Comparison of ENCODE assay signal across 26 cellular contexts in the genomic region with DNA sequence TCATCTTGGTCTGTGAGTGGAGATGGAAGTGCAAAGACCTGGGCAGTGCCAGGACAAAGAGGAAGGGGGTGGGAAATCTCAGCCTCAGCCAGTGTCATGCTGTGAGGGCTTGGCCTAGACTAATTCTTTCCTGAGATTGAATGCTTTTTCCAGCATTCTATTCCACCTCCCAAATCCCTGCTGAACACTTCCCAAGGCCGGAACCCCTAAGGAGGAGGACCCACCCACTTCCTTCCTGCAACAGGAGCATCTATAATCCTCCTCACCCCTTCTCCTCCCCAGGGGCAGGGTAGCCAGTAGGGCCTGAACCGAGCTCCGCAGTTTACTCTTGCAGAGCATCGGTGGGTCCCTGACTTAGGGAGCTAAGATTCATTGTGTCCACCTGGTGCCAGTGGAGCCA. TPM values are rescaled to one million over a fixed set of nuclear protein-coding genes. Genes with fewer than 3 reads are reported as not detected.
DNase-seq lines count a peak whose midpoint lies in the region; FAIRE-seq and TF ChIP-seq lines count a peak whose summit lies in the region.
"Had no signal": no experiment of that assay in that cellular context is flagged by ENCODE, and none has a peak within 500 bp of the region (broad histone marks: within the 10 kb centered on the region; RNA-seq: fewer than 3 reads in every experiment).

No MANE protein-coding gene starts in this region.

- H3K79me1 ChIP-seq in H1 (ENCODE audit: low read depth, low read length), result no peaks in the 10 kb centered on the region
- H3K79me1 ChIP-seq in neuronal stem cell (ENCODE audit: low read depth, low read length), result peaks cover 2% of the 10 kb centered on the region

- peaks cover 13% of the 10 kb centered on the region for H3K4me1 Mint-ChIP-seq in endothelial cell (ENCODE audit: unreplicated experiment)

- H3K27ac ChIP-seq in left ventricle myocardium inferior (replicated peaks) (no peak overlapping the region), H1 (ENCODE audit: low read depth, low read length) (no peak overlapping the region), neuronal stem cell (replicated peaks; ENCODE audit: low read length) (peak overlapping the region; percentile 18)
- H3K27ac ChIP-seq: 22Rv1, A549, HL-60 had no signal

- H2BK20ac ChIP-seq in H1 (ENCODE audit: low read length), result no peak overlapping the region

- H2BK12ac ChIP-seq in H1 (ENCODE audit: low read depth, low read length) (no peak overlapping the region), neuronal stem cell (ENCODE audit: low read length) (no peak overlapping the region)

- H3K14ac ChIP-seq in H1 (ENCODE audit: insufficient read length) (no peak overlapping the region), neuronal stem cell (ENCODE audit: low read length) (no peak overlapping the region)

- H3K18ac ChIP-seq in H1 (ENCODE audit: extremely low read depth, low read length) (no peak overlapping the region), neuronal stem cell (ENCODE audit: low read length) (peak overlapping the region; percentile 22)

- TF ChIP-seq POLR2A in H1 (IDR thresholded peaks at IDR 0.05; ENCODE audit: control extremely low read depth in 1 of 2, low read depth in 2 of 2, low read length in 2 of 2) (no peak), GM12891 (IDR thresholded peaks at IDR 0.05; ENCODE audit: low read depth, low read length) (no peak)

- peaks cover 16% of the 10 kb centered on the region for H3K23me2 ChIP-seq in H1 (ENCODE audit: low read depth, low read length)

- no peak overlapping the region for H3K56ac ChIP-seq in H1 (replicated peaks; ENCODE audit: insufficient read length, low read depth, low read length)

- H3K36me3 Mint-ChIP-seq in endothelial cell (ENCODE audit: low read depth, unreplicated experiment), result no peaks in the 10 kb centered on the region
- H3K36me3 Mint-ChIP-seq: CD4-positive, CD25-positive, alpha-beta regulatory T cell; CD8-positive, alpha-beta memory T cell had no signal

- 82% methylated on average over 4 of the region's 4 CpGs; no CpG with 5 or more reads in 1 of the 2 experiments for WGBS in H1 (ENCODE audit: extremely low coverage in 1 of 2, insufficient coverage in 1 of 2, insufficient read length in 1 of 2, insufficient replicate concordance in 2 of 2, low coverage in 1 of 2, low lambda C conversion rate in 2 of 2, missing lambda C conversion rate in 1 of 2), 2 experiments
- WGBS in neuronal stem cell (ENCODE audit: extremely low coverage in 2 of 2, insufficient read length in 2 of 2, insufficient replicate concordance in 1 of 2), 2 donors, result no CpG with 5 or more reads among the region's 4 CpGs

- no peak overlapping the region for H3K9ac ChIP-seq in H1 (replicated peaks in 1 of 4; ENCODE audit: extremely low read depth in 1 of 4, low read depth in 3 of 4, low read length in 3 of 4)
- H3K9ac ChIP-seq in neuronal stem cell (ENCODE audit: low read depth, low read length, poor library complexity), result peak overlapping the region; percentile 15

- no peak for TF ChIP-seq CTCF in left ventricle myocardium inferior (IDR thresholded peaks at IDR 0.05; ENCODE audit: borderline replicate concordance)
- no peak for TF ChIP-seq CTCF in H1 (IDR thresholded peaks at IDR 0.05; ENCODE audit: control extremely low read depth in 1 of 3, insufficient read depth in 1 of 3, low read depth in 1 of 3, low read length in 3 of 3)
- TF ChIP-seq CTCF in endothelial cell (IDR thresholded peaks at IDR 0.05; ENCODE audit: unreplicated experiment), result no peak

- H2BK5ac ChIP-seq in H1 (ENCODE audit: low read depth, low read length) (no peak overlapping the region), neuronal stem cell (ENCODE audit: low read length) (no peak overlapping the region)

- TF ChIP-seq EP300 in H1 (IDR thresholded peaks at IDR 0.05; ENCODE audit: borderline replicate concordance in 1 of 2, low read depth in 2 of 2, low read length in 2 of 2), result no peak

- no peak for TF ChIP-seq RAD21 in H1 (IDR thresholded peaks at IDR 0.05 in 1 of 2, conservative IDR thresholded peaks at IDR 0.05 in 1 of 2; ENCODE audit: low read depth in 2 of 2, low read length in 2 of 2)

- H3K9me3 Mint-ChIP-seq in endothelial cell (ENCODE audit: unreplicated experiment), result no peaks in the 10 kb centered on the region
- H3K9me3 Mint-ChIP-seq: CD8-positive, alpha-beta memory T cell; GM23338; HFFc6 had no signal

- peaks cover 14% of the 10 kb centered on the region for H3K27me3 Mint-ChIP-seq in endothelial cell (ENCODE audit: unreplicated experiment)

- no peaks in the 10 kb centered on the region for H3K36me3 ChIP-seq in left ventricle myocardium inferior
- H3K36me3 ChIP-seq in H1 (ENCODE audit: control insufficient read depth in 2 of 4, insufficient read depth in 4 of 4, low read length in 3 of 4), result no peaks in the 10 kb centered on the region
- no peaks in the 10 kb centered on the region for H3K36me3 ChIP-seq in neuronal stem cell (replicated peaks in 1 of 2; ENCODE audit: control insufficient read depth in 2 of 2, insufficient read depth in 2 of 2, low read length in 2 of 2)

- peak; percentile 47 for DNase-seq in cardiac septum (ENCODE audit: low spot score)
- no peak for DNase-seq in left ventricle myocardium inferior
- no peak for DNase-seq in H1 (ENCODE audit: low read depth in 1 of 2, low spot score in 2 of 2)
- no peak for DNase-seq in neuronal stem cell (ENCODE audit: low spot score)
- no peak for DNase-seq in endothelial cell (ENCODE audit: low spot score)
- DNase-seq in GM12891 (ENCODE audit: insufficient read length, low spot score), result no peak
- DNase-seq in SHP77 (lab: John Stamatoyannopoulos, UW), result no peak
- DNase-seq: C1 segment of cervical spinal cord; CD4-positive, CD25-positive, alpha-beta regulatory T cell; CD8-positive, alpha-beta memory T cell; COR-L47; DMS 273 treated with DMSO at 0.1 percent for 48 hours; DMS53; DND-41; EL; H7; HFFc6; IMR-90; KBM-7 had no signal

- H3K4me2 ChIP-seq in H1 (ENCODE audit: insufficient read depth in 1 of 2, low read depth in 2 of 2, low read length in 2 of 2) (no peak overlapping the region), neuronal stem cell (ENCODE audit: insufficient read depth, low read length, poor library complexity, severe bottlenecking) (no peak overlapping the region)
- H3K4me2 ChIP-seq: A549, GM23338 had no signal

- H4K91ac ChIP-seq in H1 (replicated peaks; ENCODE audit: insufficient read length, low read length) (no peak overlapping the region), neuronal stem cell (ENCODE audit: low read depth, low read length, poor library complexity) (no peak overlapping the region)

- H2AFZ ChIP-seq in H1 (ENCODE audit: low read length), result no peak overlapping the region
- peak overlapping the region; percentile 51 for H2AFZ ChIP-seq in neuronal stem cell (ENCODE audit: low read length)
- H2AFZ ChIP-seq: GM23338 had no signal

- POLR2A ChIA-PET in H1 (lab: Charles Lee; ENCODE audit: partially characterized antibody), result interaction anchor here (1.0 to 1.5 kb wide), 2 partner anchors 8 to 84 kb away, joined by 3 read pairs; no protein-coding TSS in a partner anchor

- no peaks in the 10 kb centered on the region for H4K20me1 ChIP-seq in H1 (replicated peaks in 1 of 2; ENCODE audit: control insufficient read depth in 1 of 2, insufficient read depth in 2 of 2, low read length in 2 of 2)

- H2AK5ac ChIP-seq in H1 (ENCODE audit: low read depth, low read length) (no peak overlapping the region), neuronal stem cell (ENCODE audit: low read depth, low read length) (peak overlapping the region; percentile 8)

- no peak overlapping the region for H3K4me3 ChIP-seq in left ventricle myocardium inferior
- no peak overlapping the region for H3K4me3 ChIP-seq in H1 (ENCODE audit: extremely low read depth in 1 of 4, insufficient read depth in 2 of 4, low read depth in 3 of 4, low read length in 4 of 4)
- H3K4me3 ChIP-seq in neuronal stem cell (ENCODE audit: low read length in 2 of 2), result no peak overlapping the region
- H3K4me3 ChIP-seq: A549, GM12878, GM23338 had no signal

- H3K27me3 ChIP-seq in left ventricle myocardium inferior (ENCODE audit: low read depth) (peaks cover 49% of the 10 kb centered on the region), H1 (replicated peaks in 1 of 4; ENCODE audit: control insufficient read depth in 3 of 4, extremely low read depth in 1 of 4, insufficient read depth in 3 of 4, low read length in 3 of 4) (peaks cover 25 to 39% (median 35%) of the 10 kb centered on the region in 4 experiments), neuronal stem cell (ENCODE audit: control insufficient read depth in 3 of 3, insufficient read depth in 3 of 3, low read depth in 1 of 3, low read length in 3 of 3) (peaks cover 19 to 57% (median 36%) of the 10 kb centered on the region in 3 experiments)

- FAIRE-seq in H1 (lab: Jason Lieb, UNC) (no peak), GM12891 (lab: Jason Lieb, UNC) (no peak)
- FAIRE-seq: A549, GM12878 had no signal

- CTCF ChIA-PET in H1 (lab: Charles Lee; ENCODE audit: partially characterized antibody), result interaction anchor here (0.8 to 5.0 kb wide), 8 partner anchors 11 to 245 kb away, joined by 3 to 36 read pairs (median 6); no protein-coding TSS in a partner anchor

- no peak overlapping the region for H3K4ac ChIP-seq in H1 (replicated peaks; ENCODE audit: insufficient read length, low read depth, low read length)
- H3K4ac ChIP-seq in neuronal stem cell (ENCODE audit: low read length), result no peak overlapping the region

- no peak overlapping the region for H3K27ac Mint-ChIP-seq in endothelial cell (ENCODE audit: unreplicated experiment)
- H3K27ac Mint-ChIP-seq: CD4-positive, CD25-positive, alpha-beta regulatory T cell; CD8-positive, alpha-beta memory T cell; GM23338; HFFc6 had no signal

- H3K23ac ChIP-seq in H1 (ENCODE audit: insufficient read length) (no peak overlapping the region), neuronal stem cell (ENCODE audit: low read depth, low read length, poor library complexity) (no peak overlapping the region)

- H4K8ac ChIP-seq in H1 (ENCODE audit: extremely low read depth, insufficient read depth, low read length), result no peak overlapping the region
- H4K8ac ChIP-seq in neuronal stem cell (ENCODE audit: low read depth, low read length), result no peak overlapping the region

- intact Hi-C loops in cardiac septum (cut with DNase I) (no loop called here), left ventricle myocardium inferior (cut with micrococcal nuclease) (no loop called here)

- no peaks in the 10 kb centered on the region for H3K79me2 ChIP-seq in H1 (ENCODE audit: control insufficient read depth in 1 of 2, insufficient read depth in 2 of 2, low read length in 2 of 2)

- no peak overlapping the region for H3K4me3 Mint-ChIP-seq in endothelial cell (ENCODE audit: unreplicated experiment)
- H3K4me3 Mint-ChIP-seq: CD8-positive, alpha-beta memory T cell; GM23338; HFFc6 had no signal

- H2BK120ac ChIP-seq in H1 (replicated peaks; ENCODE audit: low read depth, low read length) (no peak overlapping the region), neuronal stem cell (ENCODE audit: low read depth, low read length) (no peak overlapping the region)

- peaks cover 18% of the 10 kb centered on the region for H3K4me1 ChIP-seq in left ventricle myocardium inferior
- peaks cover 0 to 4% (median 2%) of the 10 kb centered on the region in 4 experiments; a peak in 1 of 7 replicates for H3K4me1 ChIP-seq in H1 (replicated peaks in 1 of 4; ENCODE audit: control insufficient read depth in 3 of 4, insufficient read depth in 4 of 4, low read length in 3 of 4)
- peaks cover 10 to 26% of the 10 kb centered on the region in 2 donors for H3K4me1 ChIP-seq in neuronal stem cell (ENCODE audit: control insufficient read depth in 2 of 2, insufficient read depth in 1 of 2, low read depth in 1 of 2, low read length in 2 of 2)

- H2BK15ac ChIP-seq in H1 (ENCODE audit: low read length) (0 out of 2 replicates have a peak overlapping the region, but pooled peaks have one; percentile 16), neuronal stem cell (ENCODE audit: low read length) (no peak overlapping the region)

- H3K9me3 ChIP-seq in left ventricle myocardium inferior (replicated peaks), result no peaks in the 10 kb centered on the region
- no peaks in the 10 kb centered on the region for H3K9me3 ChIP-seq in H1 (ENCODE audit: insufficient read depth in 2 of 2, low read depth in 1 of 2, low read length in 1 of 2)
- peaks cover 0 to 6% of the 10 kb centered on the region in 2 donors for H3K9me3 ChIP-seq in neuronal stem cell (replicated peaks in 1 of 2; ENCODE audit: control insufficient read depth in 2 of 2, insufficient read depth in 1 of 2, low read depth in 1 of 2, low read length in 2 of 2)
- H3K9me3 ChIP-seq: A549 had no signal

- H4K5ac ChIP-seq in H1 (ENCODE audit: insufficient read length, low read depth, low read length), result no peak overlapping the region

RNA-seq across cellular contexts. Expression of gene PLEKHD1, which starts 3.2 kb away (rescaled TPM):
- 0.13 TPM for total RNA-seq in cardiac septum
- 0.14 TPM for total RNA-seq in left ventricle myocardium inferior
- total RNA-seq in H1 (2021; fragmentation: NEBNext Ultra II Directional; extraction: Animal tissue kit (Norgen Biotek cat#: 25700)), result 0.48 and 0.67 TPM in 2 replicates
- 0.24 and 0.42 TPM in 2 replicates for polyA plus RNA-seq in H1 (2011; rRNA removed)
- 0.54 TPM for polyA plus RNA-seq in H1 (2011; cell fraction: cytosol; rRNA removed)
- 0.97 TPM for polyA plus RNA-seq in H1 (2011; cell fraction: nucleus; rRNA removed)
- 0.60 to 0.72 TPM (median 0.70 TPM) in 4 replicates for polyA plus RNA-seq in H1 (2012, experiment 1 of 2)
- polyA plus RNA-seq in H1 (2012, experiment 2 of 2), result 0.30 TPM
- 0.41 TPM for polyA plus RNA-seq in H1 (2013, experiment 1 of 2)
- polyA plus RNA-seq in H1 (2013, experiment 2 of 2), result 0.42 TPM
- polyA minus RNA-seq in H1 (2011; rRNA and poly(A)+ RNA removed), result 0.29 and 0.54 TPM in 2 replicates
- not detected for polyA minus RNA-seq in H1 (2011; cell fraction: cytosol; rRNA and poly(A)+ RNA removed)
- 1.00 TPM for polyA minus RNA-seq in H1 (2011; cell fraction: nucleus; rRNA and poly(A)+ RNA removed)
- polyA plus RNA-seq in neuronal stem cell (2013, experiment 1 of 2), result 0.08 TPM
- 0.08 TPM for polyA plus RNA-seq in neuronal stem cell (2013, experiment 2 of 2)
- 0.80 TPM for total RNA-seq in endothelial cell (ENCODE audit: unreplicated experiment)
- 0.04 TPM for polyA plus RNA-seq in GM12891 (2012; ENCODE audit: low read depth, missing spikeins)
- total RNA-seq: HT1080 had no signal
- polyA plus RNA-seq: AG04450, IMR-90 had no signal
